In genomic region chr1:3355894-3356826, GRCh38 we compare ENCODE assay signal across 19 cellular contexts.
DNase-seq lines count a peak whose midpoint lies in the region; ATAC-seq, FAIRE-seq and TF ChIP-seq lines count a peak whose summit lies in the region.
"Had no signal": no experiment of that assay in that cellular context is flagged by ENCODE, and none has a peak within 500 bp of the region (broad histone marks: within the 10 kb centered on the region; RNA-seq: fewer than 3 reads in every experiment).

No MANE protein-coding gene starts in this region.

- no peak overlapping the region for H2BK15ac ChIP-seq in H1 (ENCODE audit: low read length)

- BruUV-seq in Caco-2 (replicated peaks; lab: Mats Ljungman, UMichigan) = no TSS peak

- no peak overlapping the region for H3K27ac ChIP-seq in H1 (ENCODE audit: low read depth, low read length)
- peak overlapping the region; percentile 16 to 71 (median 61) for H3K27ac ChIP-seq in thyroid gland
- H3K27ac ChIP-seq: A549, KMS-11 had no signal

- H3K9ac ChIP-seq in H1 (replicated peaks in 1 of 4; ENCODE audit: extremely low read depth in 1 of 4, low read depth in 3 of 4, low read length in 3 of 4) = no peak overlapping the region
- H3K9ac ChIP-seq: KMS-11 had no signal

- H2BK120ac ChIP-seq in H1 (replicated peaks; ENCODE audit: low read depth, low read length) = no peak overlapping the region

- no peaks in the 10 kb centered on the region for H3K27me3 Mint-ChIP-seq in Caco-2 (ENCODE audit: insufficient read depth, unreplicated experiment)

- no peaks in the 10 kb centered on the region for H3K4me1 Mint-ChIP-seq in Caco-2 (ENCODE audit: low read depth, unreplicated experiment)
- H3K4me1 Mint-ChIP-seq: B cell; CD4-positive, CD25-positive, alpha-beta regulatory T cell had no signal

- TF ChIP-seq CTCF in Caco-2 (IDR thresholded peaks at IDR 0.05; ENCODE audit: insufficient read depth in 1 of 2, low read depth in 1 of 2, low read length in 1 of 2, severe bottlenecking in 1 of 2, unreplicated experiment in 1 of 2) = no peak
- TF ChIP-seq CTCF in H1 (IDR thresholded peaks at IDR 0.05; ENCODE audit: control extremely low read depth in 1 of 3, insufficient read depth in 1 of 3, low read depth in 1 of 3, low read length in 3 of 3) = no peak
- no peak for TF ChIP-seq CTCF in thyroid gland (IDR thresholded peaks at IDR 0.05)

- H3K27me3 ChIP-seq in Caco-2 (replicated peaks; ENCODE audit: control insufficient read depth, insufficient read depth, low read length) (no peaks in the 10 kb centered on the region), H1 (replicated peaks in 1 of 4; ENCODE audit: control insufficient read depth in 3 of 4, extremely low read depth in 1 of 4, insufficient read depth in 3 of 4, low read length in 3 of 4) (no peaks in the 10 kb centered on the region; a peak in 1 of 7 replicates), thyroid gland (no peaks in the 10 kb centered on the region)

- H4K91ac ChIP-seq in H1 (replicated peaks; ENCODE audit: insufficient read length, low read length) = peak overlapping the region; percentile 77

- H3K4me1 ChIP-seq in Caco-2 (peaks cover 26% of the 10 kb centered on the region), H1 (replicated peaks in 1 of 4; ENCODE audit: control insufficient read depth in 3 of 4, insufficient read depth in 4 of 4, low read length in 3 of 4) (peaks cover 0 to 25% (median 17%) of the 10 kb centered on the region in 4 experiments; a peak in 6 of 7 replicates), thyroid gland (peaks cover 66 to 80% of the 10 kb centered on the region in 2 donors)
- H3K4me1 ChIP-seq: A549 had no signal

- H4K5ac ChIP-seq in H1 (ENCODE audit: insufficient read length, low read depth, low read length) = no peak overlapping the region

- ATAC-seq in left cardiac atrium = no peak
- ATAC-seq: A549 had no signal

- no peak overlapping the region for H2BK5ac ChIP-seq in H1 (ENCODE audit: low read depth, low read length)

- H3K9me3 ChIP-seq in Caco-2 (no peaks in the 10 kb centered on the region), H1 (ENCODE audit: insufficient read depth in 2 of 2, low read depth in 1 of 2, low read length in 1 of 2) (no peaks in the 10 kb centered on the region), thyroid gland (no peaks in the 10 kb centered on the region)
- H3K9me3 ChIP-seq: A549 had no signal

- H3K79me2 ChIP-seq in H1 (ENCODE audit: control insufficient read depth in 1 of 2, insufficient read depth in 2 of 2, low read length in 2 of 2) = no peaks in the 10 kb centered on the region

- no peak overlapping the region for H2AFZ ChIP-seq in H1 (ENCODE audit: low read length)

- H2AK5ac ChIP-seq in H1 (ENCODE audit: low read depth, low read length) = no peak overlapping the region

- in situ Hi-C loops in SK-MEL-5 (cut with HindIII; ENCODE audit: low pct_unique_long_range_greater_than_20kb, low sequenced_read_pairs) = no loop called here

- H3K79me1 ChIP-seq in H1 (ENCODE audit: low read depth, low read length) = no peaks in the 10 kb centered on the region

- TF ChIP-seq EP300 in H1 (IDR thresholded peaks at IDR 0.05; ENCODE audit: borderline replicate concordance in 1 of 2, low read depth in 2 of 2, low read length in 2 of 2) = no peak

- DNase-seq in Caco-2 (peak in 1 of 2 experiments; percentile 56), SK-MEL-5 (ENCODE audit: low read depth, low spot score) (peak; percentile 5), H1 (ENCODE audit: low read depth in 1 of 2, low spot score in 2 of 2) (no peak), thyroid gland (no peak), NOMO-1 treated with DMSO at 0.1 percent for 48 hours (lab: John Stamatoyannopoulos, UW; ENCODE audit: unreplicated experiment) (no peak), left cardiac atrium (no peak), globus pallidus (ENCODE audit: low spot score) (no peak)
- DNase-seq: CD4-positive, CD25-positive, alpha-beta regulatory T cell; DMS79; MV-4-11; NCI-H1694 treated with DMSO at 0.1 percent for 48 hours; NCI-H2081 treated with DMSO at 0.1 percent for 48 hours; NCI-H446; NCI-H526 treated with DMSO at 0.1 percent for 48 hours; Right ventricle myocardium superior had no signal

- intact Hi-C loops in Caco-2 (cut with micrococcal nuclease; ENCODE audit: unreplicated experiment) = loop anchor here (5.0 kb wide), 1 partner anchor 34 kb away; no protein-coding TSS in a partner anchor
- intact Hi-C loops in thyroid gland (cut with DNase I) = no loop called here
- intact Hi-C loops in left cardiac atrium (cut with DNase I) = no loop called here

- H3K4ac ChIP-seq in H1 (replicated peaks; ENCODE audit: insufficient read length, low read depth, low read length) = no peak overlapping the region

- H2BK20ac ChIP-seq in H1 (ENCODE audit: low read length) = no peak overlapping the region

- no peak for FAIRE-seq in H1 (lab: Jason Lieb, UNC)
- FAIRE-seq: A549, H54 had no signal

- H4K20me1 ChIP-seq in H1 (replicated peaks in 1 of 2; ENCODE audit: control insufficient read depth in 1 of 2, insufficient read depth in 2 of 2, low read length in 2 of 2) = no peaks in the 10 kb centered on the region

- TF ChIP-seq RAD21 in H1 (IDR thresholded peaks at IDR 0.05 in 1 of 2, conservative IDR thresholded peaks at IDR 0.05 in 1 of 2; ENCODE audit: low read depth in 2 of 2, low read length in 2 of 2) = no peak

- WGBS in H1 (ENCODE audit: extremely low coverage in 1 of 2, insufficient coverage in 1 of 2, insufficient read length in 1 of 2, insufficient replicate concordance in 2 of 2, low coverage in 1 of 2, low lambda C conversion rate in 2 of 2, missing lambda C conversion rate in 1 of 2), 2 experiments = 85% methylated on average over 37 of the region's 37 CpGs; no CpG with 5 or more reads in 1 of the 2 experiments
- WGBS in thyroid gland, 2 donors = 90 to 93% methylated on average over 25 to 32 of the region's 37 CpGs

- no peaks in the 10 kb centered on the region for H3K36me3 ChIP-seq in Caco-2 (ENCODE audit: control insufficient read depth, insufficient read depth, low read length)
- H3K36me3 ChIP-seq in H1 (ENCODE audit: control insufficient read depth in 2 of 4, insufficient read depth in 4 of 4, low read length in 3 of 4) = no peaks in the 10 kb centered on the region
- H3K36me3 ChIP-seq in thyroid gland = no peaks in the 10 kb centered on the region

- POLR2A ChIA-PET in Caco-2 (lab: Charles Lee) (no interaction called here), H1 (lab: Charles Lee; ENCODE audit: partially characterized antibody) (no interaction called here)

- no peak overlapping the region for H3K14ac ChIP-seq in H1 (ENCODE audit: insufficient read length)

- H3K9me3 Mint-ChIP-seq in Caco-2 (ENCODE audit: unreplicated experiment) = no peaks in the 10 kb centered on the region
- H3K9me3 Mint-ChIP-seq: CD4-positive, CD25-positive, alpha-beta regulatory T cell had no signal

- H3K36me3 Mint-ChIP-seq in Caco-2 (ENCODE audit: insufficient read depth, unreplicated experiment) = no peaks in the 10 kb centered on the region
- H3K36me3 Mint-ChIP-seq: CD4-positive, CD25-positive, alpha-beta regulatory T cell had no signal

- no peak overlapping the region for H3K18ac ChIP-seq in H1 (ENCODE audit: extremely low read depth, low read length)

- H3K4me2 ChIP-seq in H1 (ENCODE audit: insufficient read depth in 1 of 2, low read depth in 2 of 2, low read length in 2 of 2) = no peak overlapping the region
- H3K4me2 ChIP-seq: A549, KMS-11 had no signal

- H3K4me3 ChIP-seq in Caco-2 (ENCODE audit: low read depth, low read length) (no peak overlapping the region), H1 (ENCODE audit: extremely low read depth in 1 of 4, insufficient read depth in 2 of 4, low read depth in 3 of 4, low read length in 4 of 4) (no peak overlapping the region), thyroid gland (replicated peaks in 1 of 3) (no peak overlapping the region)
- H3K4me3 ChIP-seq: A549 had no signal

- CTCF ChIA-PET in Caco-2 (lab: Charles Lee) = no interaction called here
- CTCF ChIA-PET in H1 (lab: Charles Lee; ENCODE audit: partially characterized antibody) = interaction anchor here (1.2 to 1.7 kb wide), 4 partner anchors 15 to 160 kb away, joined by 3 to 6 read pairs (median 4); no protein-coding TSS in a partner anchor

- H3K23me2 ChIP-seq in H1 (ENCODE audit: low read depth, low read length) = peaks cover 3% of the 10 kb centered on the region; the same call in 1 of the 2 replicates

- no peak overlapping the region for H2BK12ac ChIP-seq in H1 (ENCODE audit: low read depth, low read length)

- H3K27ac Mint-ChIP-seq in Caco-2 (ENCODE audit: unreplicated experiment) = peak overlapping the region; percentile 67
- H3K27ac Mint-ChIP-seq: B cell; CD4-positive, CD25-positive, alpha-beta regulatory T cell had no signal

- TF ChIP-seq POLR2A in H1 (IDR thresholded peaks at IDR 0.05; ENCODE audit: control extremely low read depth in 1 of 2, low read depth in 2 of 2, low read length in 2 of 2) = no peak
- TF ChIP-seq POLR2A in thyroid gland (IDR thresholded peaks at IDR 0.05) = no peak

- no peak overlapping the region for H3K4me3 Mint-ChIP-seq in Caco-2 (ENCODE audit: unreplicated experiment)
- H3K4me3 Mint-ChIP-seq: B cell; CD4-positive, CD25-positive, alpha-beta regulatory T cell had no signal

- H3K23ac ChIP-seq in H1 (ENCODE audit: insufficient read length) = no peak overlapping the region

- peak overlapping the region; percentile 48; the same call in 1 of the 2 replicates for H4K8ac ChIP-seq in H1 (ENCODE audit: extremely low read depth, insufficient read depth, low read length)

- no peak overlapping the region for H3K56ac ChIP-seq in H1 (replicated peaks; ENCODE audit: insufficient read length, low read depth, low read length)

TF ChIP-seq in H1, 55 proteins besides CTCF, POLR2A, EP300 and RAD21:
- no peak for TF ChIP-seq CBX8 (IDR thresholded peaks at IDR 0.05; ENCODE audit: borderline replicate concordance, low read depth, low read length)
- no peak for TF ChIP-seq E2F6 (IDR thresholded peaks at IDR 0.05)
- TF ChIP-seq RFX5 (IDR thresholded peaks at IDR 0.05; ENCODE audit: borderline replicate concordance, low read depth, low read length) = no peak
- no peak for TF ChIP-seq TCF12 (IDR thresholded peaks at IDR 0.05; ENCODE audit: low read depth, low read length)
- no peak for TF ChIP-seq SIRT6 (IDR thresholded peaks at IDR 0.05; ENCODE audit: low read length)
- no peak for TF ChIP-seq HDAC6 (IDR thresholded peaks at IDR 0.05; ENCODE audit: low read depth, low read length)
- TF ChIP-seq RBBP5 (IDR thresholded peaks at IDR 0.05; ENCODE audit: borderline replicate concordance, low read depth, low read length) = no peak
- no peak for TF ChIP-seq BRCA1 (IDR thresholded peaks at IDR 0.05; ENCODE audit: low read depth, low read length)
- TF ChIP-seq SAP30 (IDR thresholded peaks at IDR 0.05; ENCODE audit: insufficient read depth, insufficient replicate concordance, low read length) = no peak
